In genomic region chr6:116476021-116476678, GRCh38 we compare ENCODE assay signal across 9 cellular contexts. TPM values are rescaled to one million over a fixed set of nuclear protein-coding genes. Genes with fewer than 3 reads are reported as not detected.
A peak's percentile ranks its signal among the peaks of the same experiment; 100 is the strongest.
DNase-seq lines count a peak whose midpoint lies in the region; ATAC-seq and TF ChIP-seq lines count a peak whose summit lies in the region.
"Had no signal": no experiment of that assay in that cellular context is flagged by ENCODE, and none has a peak within 500 bp of the region (broad histone marks: within the 10 kb centered on the region; RNA-seq: fewer than 3 reads in every experiment).

No MANE protein-coding gene starts in this region.

- H3K4me1 Mint-ChIP-seq in activated CD4-positive, alpha-beta T cell treated with anti-CD3 and anti-CD28 coated beads, Interleukin-2, amount 10 ng/mL, durations not matched to agents 24 days and 14 days, result peaks cover 23% of the 10 kb centered on the region

- DNase-seq in activated CD4-positive, alpha-beta T cell treated with anti-CD3 and anti-CD28 coated beads, Interleukin-2, amount 10 ng/mL, durations not matched to agents 24 days and 14 days, result peak; percentile 85
- no peak for DNase-seq in activated CD4-positive, alpha-beta T cell treated with anti-CD3 and anti-CD28 coated beads for 4 hours
- peak; percentile 88 for DNase-seq in NB4 (ENCODE audit: low read depth)
- DNase-seq in right cardiac atrium, result no peak
- no peak for DNase-seq in NCI-H1436 (lab: John Stamatoyannopoulos, UW)
- DNase-seq in caudate nucleus (lab: John Stamatoyannopoulos, UW), result no peak
- DNase-seq in retina, result no peak

- H3K4me3 Mint-ChIP-seq in activated CD4-positive, alpha-beta T cell treated with anti-CD3 and anti-CD28 coated beads, Interleukin-2, amount 10 ng/mL, durations not matched to agents 24 days and 14 days, result peak overlapping the region; percentile 30

- H3K27me3 Mint-ChIP-seq in activated CD4-positive, alpha-beta T cell treated with anti-CD3 and anti-CD28 coated beads, Interleukin-2, amount 10 ng/mL, durations not matched to agents 24 days and 14 days, result peaks cover 9% of the 10 kb centered on the region

- ATAC-seq in HG02678 (IDR thresholded peaks at IDR 0.05; ENCODE audit: unreplicated experiment), result peak; percentile 100
- ATAC-seq in right cardiac atrium, result peak; percentile 39 to 65

- H3K36me3 Mint-ChIP-seq in activated CD4-positive, alpha-beta T cell treated with anti-CD3 and anti-CD28 coated beads, Interleukin-2, amount 10 ng/mL, durations not matched to agents 24 days and 14 days (ENCODE audit: low read depth), result peaks cover 2% of the 10 kb centered on the region

- peak overlapping the region; percentile 68 for H3K27ac Mint-ChIP-seq in activated CD4-positive, alpha-beta T cell treated with anti-CD3 and anti-CD28 coated beads, Interleukin-2, amount 10 ng/mL, durations not matched to agents 24 days and 14 days

- no peak for TF ChIP-seq POLR2A in NB4 (IDR thresholded peaks at IDR 0.05; ENCODE audit: extremely low read depth, insufficient read length)

- no peak for TF ChIP-seq CTCF in NB4 (IDR thresholded peaks at IDR 0.05; ENCODE audit: low read depth, low read length)

- intact Hi-C loops in activated CD4-positive, alpha-beta T cell treated with anti-CD3 and anti-CD28 coated beads, Interleukin-2, amount 10 ng/mL, durations not matched to agents 24 days and 14 days (cut with micrococcal nuclease), result loop anchor here (1.0 to 5.0 kb wide), 2 partner anchors 14 to 34 kb away; no protein-coding TSS in a partner anchor
- intact Hi-C loops in right cardiac atrium (cut with DNase I), result no loop called here

- H3K4me1 ChIP-seq in right cardiac atrium (ENCODE audit: control insufficient read depth, insufficient read depth, low read length), result no peaks in the 10 kb centered on the region

- peaks cover 8% of the 10 kb centered on the region for H3K9me3 Mint-ChIP-seq in activated CD4-positive, alpha-beta T cell treated with anti-CD3 and anti-CD28 coated beads, Interleukin-2, amount 10 ng/mL, durations not matched to agents 24 days and 14 days

- WGBS in right cardiac atrium, result 87% methylated on average over 4 of the region's 4 CpGs

- H3K4me3 ChIP-seq in NB4 (ENCODE audit: low read depth, low read length) (peak overlapping the region; percentile 9), right cardiac atrium (ENCODE audit: low read length) (no peak overlapping the region)
- H3K4me3 ChIP-seq: thoracic aorta had no signal

- H3K27ac ChIP-seq in right cardiac atrium (ENCODE audit: low read length), result no peak overlapping the region
- no peak overlapping the region for H3K27ac ChIP-seq in caudate nucleus (ENCODE audit: low read depth, low read length)
- H3K27ac ChIP-seq: thoracic aorta had no signal

- H3K9me3 ChIP-seq in right cardiac atrium (ENCODE audit: control insufficient read depth, low read length), result no peaks in the 10 kb centered on the region
- H3K9me3 ChIP-seq: thoracic aorta had no signal

- H3K27me3 ChIP-seq in right cardiac atrium (ENCODE audit: control insufficient read depth, insufficient read depth), result no peaks in the 10 kb centered on the region

RNA-seq across cellular contexts. Expression of gene CALHM6, which starts 15.0 kb away (rescaled TPM):
- 24.8 and 30.7 TPM in 2 replicates for total RNA-seq in activated CD4-positive, alpha-beta T cell treated with anti-CD3 and anti-CD28 coated beads, Interleukin-2, amount 10 ng/mL, durations not matched to agents 24 days and 14 days
- total RNA-seq in right cardiac atrium, result 1 to 10 TPM; 3.0 to 4.8 (median 3.8) TPM
- polyA plus RNA-seq in right cardiac atrium, result 5.9 TPM

RNA-seq across cellular contexts. Expression of gene CALHM5, which starts 35.3 kb away (rescaled TPM):
- not detected in 2 replicates for total RNA-seq in activated CD4-positive, alpha-beta T cell treated with anti-CD3 and anti-CD28 coated beads, Interleukin-2, amount 10 ng/mL, durations not matched to agents 24 days and 14 days
- 1 to 10 TPM; 2.0 to 2.8 (median 2.4) TPM for total RNA-seq in right cardiac atrium
- polyA plus RNA-seq in right cardiac atrium, result 1.2 TPM

Comparison
In these comparisons a context has a peak if more than half of its experiments do, and no peak if none do; other contexts are left out.
1. DNase-seq: peak in activated CD4-positive, alpha-beta T cell treated with anti-CD3 and anti-CD28 coated beads, Interleukin-2, amount 10 ng/mL, durations not matched to agents 24 days and 14 days (single experiment) and NB4 (single experiment); none in activated CD4-positive, alpha-beta T cell treated with anti-CD3 and anti-CD28 coated beads for 4 hours (0 of 2), right cardiac atrium (0 of 3), NCI-H1436 (single experiment), caudate nucleus (0 of 61) and retina (single experiment).